32 cellular contexts compared by ENCODE assay signal in genomic region chr4:178881937-178882336, GRCh38.
"Had no signal": no experiment of that assay in that cellular context is flagged by ENCODE, and none has a peak within 500 bp of the region (broad histone marks: within the 10 kb centered on the region; RNA-seq: fewer than 3 reads in every experiment).

No MANE protein-coding gene starts in this region.

- H3K4me1 ChIP-seq: ascending aorta, breast epithelium, colonic mucosa, heart left ventricle had no signal

- H3K27ac Mint-ChIP-seq: activated CD4-positive, alpha-beta memory T cell treated with anti-CD3 and anti-CD28 coated beads, Interleukin-2, amount 10 ng/mL, durations not matched to agents 7 days and 5 days; activated CD4-positive, alpha-beta T cell treated with anti-CD3 and anti-CD28 coated beads for 36 hours; activated CD4-positive, alpha-beta T cell treated with anti-CD3 and anti-CD28 coated beads, Interleukin-2, amount 10 ng/mL, durations not matched to agents 24 days and 14 days; activated naive CD4-positive, alpha-beta T cell treated with anti-CD3 and anti-CD28 coated beads, Interleukin-2, amount 10 ng/mL, durations not matched to agents 7 days and 5 days; activated naive CD4-positive, alpha-beta T cell treated with anti-CD3 and anti-CD28 coated beads, Interleukin-2, amount 50 U/mL, for 72 hours; activated naive CD8-positive, alpha-beta T cell treated with anti-CD3 and anti-CD28 coated beads, Interleukin-2, amount 10 ng/mL, durations not matched to agents 7 days and 5 days; activated T-cell treated with anti-CD3 and anti-CD28 coated beads, Interleukin-2, amount 50 U/mL, for 24 hours; activated T-cell treated with anti-CD3 and anti-CD28 coated beads, Interleukin-2, amount 50 U/mL, for 72 hours; brain; endodermal cell; T-helper 17 cell; T-helper 2 cell treated with Interferon-gamma antibody and Interleukin-4, amounts not matched to agents 5 μg/mL and 100 μg/mL, for 36 hours had no signal

- H3K27me3 ChIP-seq: ascending aorta, breast epithelium, cardiac muscle cell, colonic mucosa, heart left ventricle had no signal

- H3K36me3 Mint-ChIP-seq: activated naive CD4-positive, alpha-beta T cell treated with anti-CD3 and anti-CD28 coated beads, Interleukin-2, amount 10 ng/mL, durations not matched to agents 7 days and 5 days; activated naive CD8-positive, alpha-beta T cell treated with anti-CD3 and anti-CD28 coated beads, Interleukin-2, amount 10 ng/mL, durations not matched to agents 7 days and 5 days; brain had no signal

- H3K27ac ChIP-seq: ascending aorta, breast epithelium, cardiac muscle cell, colonic mucosa, dorsolateral prefrontal cortex, heart left ventricle, WERI-Rb-1 had no signal

- H3K9me3 ChIP-seq: colonic mucosa had no signal

- H3K4me3 ChIP-seq: ascending aorta, breast epithelium, cardiac muscle cell, colonic mucosa, dorsolateral prefrontal cortex, heart left ventricle had no signal

- H3K4me3 Mint-ChIP-seq: activated CD4-positive, alpha-beta memory T cell treated with anti-CD3 and anti-CD28 coated beads, Interleukin-2, amount 10 ng/mL, durations not matched to agents 7 days and 5 days; activated CD4-positive, alpha-beta T cell treated with anti-CD3 and anti-CD28 coated beads for 36 hours; activated CD4-positive, alpha-beta T cell treated with anti-CD3 and anti-CD28 coated beads, Interleukin-2, amount 10 ng/mL, durations not matched to agents 24 days and 14 days; activated naive CD4-positive, alpha-beta T cell treated with anti-CD3 and anti-CD28 coated beads, Interleukin-2, amount 10 ng/mL, durations not matched to agents 7 days and 5 days; activated naive CD8-positive, alpha-beta T cell treated with anti-CD3 and anti-CD28 coated beads, Interleukin-2, amount 10 ng/mL, durations not matched to agents 7 days and 5 days; activated T-cell treated with anti-CD3 and anti-CD28 coated beads, Interleukin-2, amount 50 U/mL, for 24 hours; activated T-cell treated with anti-CD3 and anti-CD28 coated beads, Interleukin-2, amount 50 U/mL, for 72 hours; brain; endodermal cell; T-helper 17 cell; T-helper 2 cell treated with Interferon-gamma antibody and Interleukin-4, amounts not matched to agents 5 μg/mL and 100 μg/mL, for 36 hours had no signal

- H3K36me3 ChIP-seq: ascending aorta, breast epithelium, cardiac muscle cell, colonic mucosa, heart left ventricle, WERI-Rb-1 had no signal

- H3K4me1 Mint-ChIP-seq: activated CD4-positive, alpha-beta memory T cell treated with anti-CD3 and anti-CD28 coated beads, Interleukin-2, amount 10 ng/mL, durations not matched to agents 7 days and 5 days; activated CD4-positive, alpha-beta T cell treated with anti-CD3 and anti-CD28 coated beads for 36 hours; activated CD4-positive, alpha-beta T cell treated with anti-CD3 and anti-CD28 coated beads, Interleukin-2, amount 10 ng/mL, durations not matched to agents 24 days and 14 days; activated naive CD4-positive, alpha-beta T cell treated with anti-CD3 and anti-CD28 coated beads, Interleukin-2, amount 10 ng/mL, durations not matched to agents 7 days and 5 days; activated naive CD8-positive, alpha-beta T cell treated with anti-CD3 and anti-CD28 coated beads, Interleukin-2, amount 10 ng/mL, durations not matched to agents 7 days and 5 days; brain; endodermal cell; T-helper 17 cell had no signal

- H3K27me3 Mint-ChIP-seq: activated CD4-positive, alpha-beta memory T cell treated with anti-CD3 and anti-CD28 coated beads, Interleukin-2, amount 10 ng/mL, durations not matched to agents 7 days and 5 days; activated CD4-positive, alpha-beta T cell treated with anti-CD3 and anti-CD28 coated beads for 36 hours; activated CD4-positive, alpha-beta T cell treated with anti-CD3 and anti-CD28 coated beads, Interleukin-2, amount 10 ng/mL, durations not matched to agents 24 days and 14 days; activated naive CD4-positive, alpha-beta T cell treated with anti-CD3 and anti-CD28 coated beads, Interleukin-2, amount 10 ng/mL, durations not matched to agents 7 days and 5 days; activated naive CD8-positive, alpha-beta T cell treated with anti-CD3 and anti-CD28 coated beads, Interleukin-2, amount 10 ng/mL, durations not matched to agents 7 days and 5 days; activated T-cell treated with anti-CD3 and anti-CD28 coated beads, Interleukin-2, amount 50 U/mL, for 24 hours; T-helper 17 cell had no signal

- DNase-seq: activated CD4-positive, alpha-beta memory T cell treated with anti-CD3 and anti-CD28 coated beads, Interleukin-2, amount 10 ng/mL, durations not matched to agents 7 days and 5 days; activated CD4-positive, alpha-beta T cell treated with anti-CD3 and anti-CD28 coated beads for 36 hours; activated CD4-positive, alpha-beta T cell treated with anti-CD3 and anti-CD28 coated beads, Interleukin-2, amount 10 ng/mL, durations not matched to agents 24 days and 14 days; activated CD4-positive, CD25-positive, alpha-beta regulatory T cell; activated CD4-positive, CD25-positive, alpha-beta regulatory T cell treated with anti-CD3 and anti-CD28 coated beads, Interleukin-2, amount 50 U/mL, for 72 hours; activated CD8-positive, alpha-beta memory T cell treated with anti-CD3 and anti-CD28 coated beads, Interleukin-2, amount 50 U/mL, for 48 hours; activated gamma-delta T cell; activated naive CD4-positive, alpha-beta T cell; activated naive CD4-positive, alpha-beta T cell treated with anti-CD3 and anti-CD28 coated beads, Interleukin-2, amount 10 ng/mL, durations not matched to agents 7 days and 5 days; activated naive CD8-positive, alpha-beta T cell treated with anti-CD3 and anti-CD28 coated beads, Interleukin-2, amount 10 ng/mL, durations not matched to agents 7 days and 5 days; activated T-cell treated with anti-CD3 and anti-CD28 coated beads for 4 hours; activated T-cell treated with anti-CD3 and anti-CD28 coated beads, Interleukin-2, amount 50 U/mL, for 24 hours; activated T-cell treated with anti-CD3 and anti-CD28 coated beads, Interleukin-2, amount 50 U/mL, for 72 hours; central memory CD4-positive, alpha-beta T cell; cerebellar nuclear complex; colonic mucosa; dorsolateral prefrontal cortex; effector memory CD4-positive, alpha-beta T cell; endodermal cell; foreskin fibroblast; glutamatergic neuron; heart left ventricle; T-helper 1 cell; T-helper 17 cell; T1000; WERI-Rb-1 had no signal
